9 cellular contexts compared by ENCODE assay signal in genomic region chr4:77600521-77601451, GRCh38. TPM values are rescaled to one million over a fixed set of nuclear protein-coding genes. Genes with fewer than 3 reads are reported as not detected.
DNase-seq lines count a peak whose midpoint lies in the region; ATAC-seq and TF ChIP-seq lines count a peak whose summit lies in the region.
"Had no signal": no experiment of that assay in that cellular context is flagged by ENCODE, and none has a peak within 500 bp of the region (broad histone marks: within the 10 kb centered on the region; RNA-seq: fewer than 3 reads in every experiment).

No MANE protein-coding gene starts in this region.

- H3K9ac ChIP-seq in PC-3 (ENCODE audit: low read length): no peak overlapping the region

- TF ChIP-seq CTCF in PC-3 (conservative IDR thresholded peaks at IDR 0.05; ENCODE audit: low read depth, low read length) (peak; percentile 84), chondrocyte (IDR thresholded peaks at IDR 0.05) (peak; percentile 95)

- H3K9me3 ChIP-seq in PC-3 (ENCODE audit: low read length): no peaks in the 10 kb centered on the region

- ATAC-seq in HG02852 (IDR thresholded peaks at IDR 0.05; ENCODE audit: unreplicated experiment): peak; percentile 47
- peak; percentile 65 for ATAC-seq in PC-3

- no peaks in the 10 kb centered on the region for H3K4me1 Mint-ChIP-seq in chondrocyte (ENCODE audit: low read depth)

- peak; percentile 8 for DNase-seq in stimulated activated CD4-positive, alpha-beta T cell treated with anti-CD3 and anti-CD28 coated beads, Interleukin-12 subunit alpha, Interleukin-12 subunit beta, amount 100 ng/mL, for 4 hours
- DNase-seq in stimulated activated CD4-positive, alpha-beta T cell treated with anti-CD3 and anti-CD28 coated beads, Interleukin-4, amount 100 ng/mL, for 4 hours: no peak
- DNase-seq in PC-3 (peak; percentile 58), chondrocyte (ENCODE audit: low spot score) (no peak), myocyte (ENCODE audit: low read depth) (peak; percentile 39), hippocampal formation (lab: John Stamatoyannopoulos, UW) (no peak), HCEC 1CT (no peak)

- H3K4me3 ChIP-seq in PC-3 (ENCODE audit: low read length): no peak overlapping the region

- intact Hi-C loops in PC-3 (cut with micrococcal nuclease): loop anchor here (1.0 kb wide), 2 partner anchors 135 to 215 kb away; no protein-coding TSS in a partner anchor

- H2AFZ ChIP-seq in PC-3 (ENCODE audit: low read length): no peak overlapping the region

- no peak overlapping the region for H3K4me3 Mint-ChIP-seq in chondrocyte (ENCODE audit: unreplicated experiment)
- H3K4me3 Mint-ChIP-seq: dendritic cell treated with granulocyte-macrophage colony-stimulating factor and Interleukin-4, amounts not matched to agents 40 ng/mL and 50 ng/mL, for 4 days had no signal

- peaks cover 44% of the 10 kb centered on the region for H3K27me3 Mint-ChIP-seq in chondrocyte (ENCODE audit: low read depth)
- H3K27me3 Mint-ChIP-seq: dendritic cell treated with granulocyte-macrophage colony-stimulating factor and Interleukin-4, amounts not matched to agents 40 ng/mL and 50 ng/mL, for 4 days had no signal

- H3K27me3 ChIP-seq in PC-3 (ENCODE audit: low read length): peaks cover 27% of the 10 kb centered on the region

- no peaks in the 10 kb centered on the region for H3K79me2 ChIP-seq in PC-3 (ENCODE audit: low read length)

- BruUV-seq in PC-3 (replicated peaks; lab: Mats Ljungman, UMichigan): no TSS peak

- no peaks in the 10 kb centered on the region for H3K4me1 ChIP-seq in PC-3 (ENCODE audit: insufficient read depth, low read length)

- no peaks in the 10 kb centered on the region for H3K9me3 Mint-ChIP-seq in chondrocyte (ENCODE audit: low read depth)
- H3K9me3 Mint-ChIP-seq: dendritic cell treated with granulocyte-macrophage colony-stimulating factor and Interleukin-4, amounts not matched to agents 40 ng/mL and 50 ng/mL, for 4 days had no signal

- POLR2A ChIA-PET in PC-3 (lab: Charles Lee; ENCODE audit: unreplicated experiment): no interaction called here

- no peaks in the 10 kb centered on the region for H3K36me3 ChIP-seq in PC-3 (ENCODE audit: low read depth, low read length)

- H3K36me3 Mint-ChIP-seq in chondrocyte (ENCODE audit: low read depth): no peaks in the 10 kb centered on the region

- no peak overlapping the region for H3K27ac Mint-ChIP-seq in chondrocyte (ENCODE audit: unreplicated experiment)
- H3K27ac Mint-ChIP-seq: dendritic cell treated with granulocyte-macrophage colony-stimulating factor and Interleukin-4, amounts not matched to agents 40 ng/mL and 50 ng/mL, for 4 days had no signal

- no peaks in the 10 kb centered on the region for H3K9me2 ChIP-seq in PC-3 (replicated peaks; ENCODE audit: low read length)

- no peak overlapping the region for H3K4me2 ChIP-seq in PC-3 (ENCODE audit: low read length)

- H3K27ac ChIP-seq in PC-3 (ENCODE audit: low read length): no peak overlapping the region

- no peaks in the 10 kb centered on the region for H4K20me1 ChIP-seq in PC-3 (ENCODE audit: low read length)

- H3F3A ChIP-seq in PC-3 (ENCODE audit: low read length, unreplicated experiment): no peaks in the 10 kb centered on the region

- CTCF ChIA-PET in PC-3 (lab: Charles Lee): interaction anchor here (0.5 to 2.8 kb wide), 7 partner anchors 63 to 187 kb away, joined by 3 to 20 read pairs (median 4); no protein-coding TSS in a partner anchor

RNA-seq across cellular contexts. Expression of gene CXCL13, which starts 4.8 kb away (rescaled TPM):
- total RNA-seq in PC-3 (2014; rRNA removed): not detected in 2 replicates
- total RNA-seq in chondrocyte: not detected in 3 replicates
- 0.35 TPM in 1 of 2 replicates, not detected in the other for total RNA-seq in myocyte
- polyA plus RNA-seq in myocyte (2012): 0.13 TPM

Comparison
In these comparisons a context has a peak if more than half of its experiments do, and no peak if none do; other contexts are left out.
1. DNase-seq: peak in stimulated activated CD4-positive, alpha-beta T cell treated with anti-CD3 and anti-CD28 coated beads, Interleukin-12 subunit alpha, Interleukin-12 subunit beta, amount 100 ng/mL, for 4 hours (single experiment), PC-3 (single experiment) and myocyte (single experiment); none in stimulated activated CD4-positive, alpha-beta T cell treated with anti-CD3 and anti-CD28 coated beads, Interleukin-4, amount 100 ng/mL, for 4 hours (0 of 2), chondrocyte (single experiment), hippocampal formation (0 of 2) and HCEC 1CT (single experiment).